Comparison of ENCODE assay signal across 8 cellular contexts in the genomic region with DNA sequence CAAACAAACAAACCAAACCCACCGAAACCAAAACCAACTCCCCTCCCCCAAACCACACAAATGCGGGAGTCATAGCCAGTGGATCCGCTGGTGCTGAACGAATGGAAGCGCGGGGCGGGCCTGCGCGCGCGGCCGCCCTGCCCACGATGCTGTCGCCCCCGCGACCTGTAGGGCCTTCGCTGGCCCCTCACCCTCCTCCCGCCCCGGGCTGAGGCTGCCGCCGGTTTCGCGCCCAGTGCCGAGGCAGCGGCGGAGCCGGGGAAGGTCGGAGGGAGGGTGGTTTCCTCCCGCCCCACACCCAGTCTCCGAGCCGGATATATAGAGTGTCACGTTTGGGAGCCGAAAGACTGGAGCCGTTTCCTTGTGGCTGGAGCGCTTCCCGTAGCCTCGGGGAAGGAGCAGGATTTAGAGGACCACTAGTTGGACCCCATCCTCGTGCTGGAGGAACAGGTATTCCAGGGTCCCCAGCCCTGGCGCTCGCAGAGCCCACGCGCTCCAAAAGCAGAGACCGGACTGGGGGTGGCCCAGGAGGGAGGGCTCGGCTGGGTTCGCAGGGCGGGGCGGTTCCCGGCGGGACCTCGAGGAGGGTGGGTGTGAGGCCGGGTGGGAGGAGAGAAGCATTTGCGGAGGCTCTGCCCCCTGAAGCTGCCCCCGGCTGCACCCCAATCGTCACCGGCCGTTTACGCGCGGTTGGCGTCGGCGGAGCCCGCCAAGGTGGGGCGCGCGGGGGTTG.
DNase-seq lines count a peak whose midpoint lies in the region; ATAC-seq and TF ChIP-seq lines count a peak whose summit lies in the region.

A gene (plus strand): TSS at position 321 of the 733 bp plus-strand sequence. CDS start 121,172 bp downstream, outside the sequence.

- CTCF ChIA-PET in RWPE1 (lab: Yijun Ruan, JAX) = no interaction called here

- peak; percentile 39 for ATAC-seq in GM19467 (IDR thresholded peaks at IDR 0.05; ENCODE audit: unreplicated experiment)
- peak; percentile 77 to 83 for ATAC-seq in activated CD4-positive, CD25-positive, alpha-beta regulatory T cell treated with anti-CD3 and anti-CD28 coated beads, Interleukin-2, amount 50 U/mL, for 24 hours

- H3K4me3 ChIP-seq in choroid plexus epithelial cell (ENCODE audit: low read depth, low read length) = peak within 1 kb of the TSS; percentile 82

- TF ChIP-seq CTCF in choroid plexus epithelial cell (conservative IDR thresholded peaks at IDR 0.05; ENCODE audit: low read depth, low read length) (no peak), RWPE1 (conservative IDR thresholded peaks at IDR 0.05; ENCODE audit: low read depth) (no peak)

- DNase-seq in CMK (ENCODE audit: low read depth) = peak; percentile 74
- DNase-seq in LoVo (ENCODE audit: low spot score) = peak; percentile 58
- DNase-seq in choroid plexus epithelial cell (ENCODE audit: low read depth) = peak; percentile 44
- DNase-seq in stimulated activated CD4-positive, alpha-beta T cell treated with anti-CD3 and anti-CD28 coated beads, Interleukin-15, amount 100 ng/mL, for 48 hours (ENCODE audit: low read depth in 2 of 2) = peak; percentile 10 to 33
- DNase-seq in RWPE1 (ENCODE audit: low spot score) = no peak

- H3K27me3 ChIP-seq in layer of hippocampus (ENCODE audit: control insufficient read depth, insufficient read depth, low read length) = no peaks in the 10 kb centered on the region

- POLR2A ChIA-PET in RWPE1 (lab: Yijun Ruan, JAX; ENCODE audit: low non-redundant PET) = no interaction called here

- peak within 1 kb of the TSS; percentile 65 for H3K27ac ChIP-seq in layer of hippocampus (ENCODE audit: low read depth, low read length)
- H3K27ac ChIP-seq in RWPE1 = no peak within 1 kb of the TSS
